In the genomic region with DNA sequence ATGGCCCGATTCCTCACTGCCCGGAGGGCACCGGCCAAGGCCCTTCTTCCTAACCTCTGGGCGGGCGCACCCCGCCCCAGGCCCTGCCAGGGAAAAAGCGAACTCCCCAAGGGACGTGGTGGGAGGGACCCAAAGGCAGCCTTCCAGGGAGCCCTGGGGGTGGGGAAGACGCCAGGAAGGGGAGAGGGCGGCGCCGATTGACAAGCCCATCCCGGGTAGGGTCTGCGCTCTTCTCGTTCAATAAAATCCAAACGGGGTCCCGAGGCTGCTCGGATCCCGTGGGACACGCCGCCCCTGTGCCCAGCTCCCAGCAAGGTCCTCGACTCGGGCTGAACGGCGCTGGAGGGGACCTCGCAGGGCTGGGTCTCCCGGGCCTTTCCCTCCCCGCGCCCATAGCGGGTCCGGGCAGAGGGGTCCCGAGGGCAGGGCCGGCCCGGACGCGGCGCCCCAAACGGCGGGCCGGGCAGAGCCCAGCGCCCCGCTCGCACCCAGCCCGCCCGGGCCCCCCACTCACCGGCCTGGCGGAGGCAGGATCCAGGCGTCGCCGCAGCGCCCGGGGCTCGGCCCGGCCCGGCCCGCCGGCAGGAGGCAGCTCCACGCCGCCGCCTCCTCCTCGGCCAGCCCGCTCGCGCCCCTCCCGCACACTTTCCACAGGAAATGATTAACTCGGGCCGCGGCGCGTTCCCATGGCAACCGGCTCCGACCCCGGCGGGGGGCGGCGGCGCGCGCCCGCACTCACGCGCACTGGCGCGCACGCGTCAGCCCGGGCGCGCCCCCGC, we compare ENCODE assay signal across 8 cellular contexts. TPM values are rescaled to one million over a fixed set of nuclear protein-coding genes. Genes with fewer than 3 reads are reported as not detected.
DNase-seq lines count a peak whose midpoint lies in the region; ATAC-seq and TF ChIP-seq lines count a peak whose summit lies in the region.

A gene with protein sequence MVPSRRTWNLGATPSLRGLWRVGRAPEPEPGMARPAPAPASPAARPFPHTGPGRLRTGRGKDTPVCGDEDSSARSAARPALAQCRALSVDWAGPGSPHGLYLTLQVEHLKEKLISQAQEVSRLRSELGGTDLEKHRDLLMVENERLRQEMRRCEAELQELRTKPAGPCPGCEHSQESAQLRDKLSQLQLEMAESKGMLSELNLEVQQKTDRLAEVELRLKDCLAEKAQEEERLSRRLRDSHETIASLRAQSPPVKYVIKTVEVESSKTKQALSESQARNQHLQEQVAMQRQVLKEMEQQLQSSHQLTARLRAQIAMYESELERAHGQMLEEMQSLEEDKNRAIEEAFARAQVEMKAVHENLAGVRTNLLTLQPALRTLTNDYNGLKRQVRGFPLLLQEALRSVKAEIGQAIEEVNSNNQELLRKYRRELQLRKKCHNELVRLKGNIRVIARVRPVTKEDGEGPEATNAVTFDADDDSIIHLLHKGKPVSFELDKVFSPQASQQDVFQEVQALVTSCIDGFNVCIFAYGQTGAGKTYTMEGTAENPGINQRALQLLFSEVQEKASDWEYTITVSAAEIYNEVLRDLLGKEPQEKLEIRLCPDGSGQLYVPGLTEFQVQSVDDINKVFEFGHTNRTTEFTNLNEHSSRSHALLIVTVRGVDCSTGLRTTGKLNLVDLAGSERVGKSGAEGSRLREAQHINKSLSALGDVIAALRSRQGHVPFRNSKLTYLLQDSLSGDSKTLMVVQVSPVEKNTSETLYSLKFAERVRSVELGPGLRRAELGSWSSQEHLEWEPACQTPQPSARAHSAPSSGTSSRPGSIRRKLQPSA (minus strand): TSS at position 636 of the 779 bp plus-strand sequence. CDS start 4,248 bp downstream, outside the sequence.

- H3K36me3 Mint-ChIP-seq in CD8-positive, alpha-beta T cell: peaks cover 2% of the 10 kb centered on the region

- peaks cover 15% of the 10 kb centered on the region for H3K4me1 ChIP-seq in CD8-positive, alpha-beta T cell (ENCODE audit: insufficient read depth, low read length)
- peaks cover 16% of the 10 kb centered on the region for H3K4me1 ChIP-seq in thymus (ENCODE audit: control insufficient read depth, insufficient read depth, low read length)

- POLR2A ChIA-PET in CD8-positive, alpha-beta T cell (lab: Charles Lee): interaction anchor here (1.2 kb wide), 1 partner anchor 8 kb away, joined by 3 read pairs; no protein-coding TSS in a partner anchor

- DNase-seq in CD8-positive, alpha-beta T cell: peak; percentile 30 to 77 (median 75)
- DNase-seq in HL-60 (ENCODE audit: low read depth in 1 of 2, low spot score in 1 of 2) (peak; percentile 39 to 47), T-helper 2 cell (peak in 4 of 5 experiments; percentile 18 to 68 (median 42)), amniotic epithelial cell (ENCODE audit: low read depth) (peak; percentile 69), left cardiac atrium (peak; percentile 93), pons (ENCODE audit: low spot score) (peak; percentile 69)

- peak within 1 kb of the TSS; percentile 4 for H3K27ac Mint-ChIP-seq in CD8-positive, alpha-beta T cell

- H3K36me3 ChIP-seq in CD8-positive, alpha-beta T cell (ENCODE audit: insufficient read depth, low read length): no peaks in the 10 kb centered on the region
- no peaks in the 10 kb centered on the region for H3K36me3 ChIP-seq in thymus (ENCODE audit: control insufficient read depth, insufficient read depth)

- ATAC-seq in CD8-positive, alpha-beta T cell: peak; percentile 79
- ATAC-seq in left cardiac atrium: peak; percentile 51 to 75
- ATAC-seq in HG02642 (IDR thresholded peaks at IDR 0.05; ENCODE audit: poor library complexity, unreplicated experiment): no peak

- H3K9me3 Mint-ChIP-seq in CD8-positive, alpha-beta T cell: no peaks in the 10 kb centered on the region

- peak within 1 kb of the TSS; percentile 13 for H3K4me3 ChIP-seq in CD8-positive, alpha-beta T cell (ENCODE audit: low read depth, low read length)
- H3K4me3 ChIP-seq in HL-60 (replicated peaks; ENCODE audit: insufficient read depth, low read length) (no peak within 1 kb of the TSS), thymus (ENCODE audit: low read length) (peak within 1 kb of the TSS; percentile 39)

- no peaks in the 10 kb centered on the region for H3K27me3 ChIP-seq in CD8-positive, alpha-beta T cell (ENCODE audit: insufficient read depth, low read length)
- H3K27me3 ChIP-seq in HL-60 (ENCODE audit: insufficient read depth, poor library complexity, severe bottlenecking) (peaks cover 10% of the 10 kb centered on the region), thymus (ENCODE audit: control insufficient read depth, insufficient read depth) (peaks cover 13% of the 10 kb centered on the region)

- peaks cover 30% of the 10 kb centered on the region for H3K27me3 Mint-ChIP-seq in CD8-positive, alpha-beta T cell (ENCODE audit: low read depth)

- intact Hi-C loops in CD8-positive, alpha-beta T cell (cut with DNase I, micrococcal nuclease): loop anchor here in 1 of 2 experiments (1.0 kb wide), 1 partner anchor 8 kb away; no protein-coding TSS in a partner anchor
- intact Hi-C loops in left cardiac atrium (cut with DNase I): loop anchor here in 1 of 2 donors (2.0 kb wide), 1 partner anchor 57 kb away; no protein-coding TSS in a partner anchor

- H3K4me3 Mint-ChIP-seq in CD8-positive, alpha-beta T cell: peak within 1 kb of the TSS; percentile 92

- no peaks in the 10 kb centered on the region for H3K9me3 ChIP-seq in CD8-positive, alpha-beta T cell (ENCODE audit: low read length)
- no peaks in the 10 kb centered on the region for H3K9me3 ChIP-seq in thymus (ENCODE audit: control insufficient read depth)

- peaks cover 28% of the 10 kb centered on the region for H3K4me1 Mint-ChIP-seq in CD8-positive, alpha-beta T cell (ENCODE audit: low read depth)

- no peak for TF ChIP-seq CTCF in CD8-positive, alpha-beta T cell (IDR thresholded peaks at IDR 0.05)
- TF ChIP-seq CTCF in HL-60 (IDR thresholded peaks at IDR 0.05; ENCODE audit: insufficient read depth, low read length): no peak

- 8% methylated on average over 90 of the region's 90 CpGs for WGBS in thymus

- CTCF ChIA-PET in CD8-positive, alpha-beta T cell (lab: Charles Lee): interaction anchor here (0.7 kb wide), 1 partner anchor 39 kb away, joined by 3 read pairs; no protein-coding TSS in a partner anchor

- H3K27ac ChIP-seq in CD8-positive, alpha-beta T cell (ENCODE audit: low read depth, low read length): no peak within 1 kb of the TSS
- H3K27ac ChIP-seq in HL-60 (replicated peaks) (no peak within 1 kb of the TSS), thymus (ENCODE audit: low read depth) (peak within 1 kb of the TSS; percentile 31)

RNA-seq across cellular contexts. Expression of the gene that starts here (rescaled TPM):
- total RNA-seq in CD8-positive, alpha-beta T cell: 1 to 10 TPM in 1 of 2 experiments, under 1 TPM in 1; 0.36 to 1.1 TPM
- total RNA-seq in left cardiac atrium: 10 to 100 TPM; 37.1 to 55.4 TPM
- 9.2 TPM for polyA plus RNA-seq in thymus

Comparison
In these comparisons a context has a peak if more than half of its experiments do, and no peak if none do; other contexts are left out.
1. RNA of the gene that starts here (total RNA-seq): 37.1 to 55.4 TPM in left cardiac atrium; 0.36 to 1.1 TPM in CD8-positive, alpha-beta T cell; every median in the first group is over 10 times any median in the second.
2. DNase-seq: peak in every context shown above with its lines; median percentile 93 in left cardiac atrium; 75 in CD8-positive, alpha-beta T cell; 69 in amniotic epithelial cell; 69 in pons; 43 in HL-60; 42 in T-helper 2 cell.